Comparison of ENCODE assay signal across 2 cellular contexts in the genomic region with DNA sequence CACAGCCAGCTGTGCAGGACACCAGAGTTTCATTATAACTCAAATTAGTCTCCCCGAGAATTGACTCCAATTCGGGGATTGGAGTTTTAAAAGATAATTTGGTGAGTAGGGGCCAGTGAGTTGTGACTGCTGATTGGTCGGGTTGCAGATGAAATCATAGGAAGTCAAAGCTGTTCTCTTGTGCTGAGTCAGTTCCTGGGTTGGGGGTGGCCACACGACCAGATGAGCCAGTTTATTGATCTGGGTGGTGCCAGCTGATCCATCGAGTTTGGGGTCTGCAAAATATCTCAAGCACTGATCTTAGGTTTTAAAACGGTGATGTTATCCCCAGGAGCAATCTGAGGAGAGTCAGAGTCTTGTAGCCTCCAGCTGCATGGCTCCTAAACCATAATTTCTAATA.
A peak's percentile ranks its signal among the peaks of the same experiment; 100 is the strongest.
TF ChIP-seq lines count a peak whose summit lies in the region.

No MANE protein-coding gene starts in this region.

TF ChIP-seq in IMR-90, 13 proteins besides CTCF, POLR2A, EP300 and RAD21:
- TF ChIP-seq FOS (IDR thresholded peaks at IDR 0.05; ENCODE audit: low read depth, low read length) (no peak), NFE2L2 (IDR thresholded peaks at IDR 0.05; ENCODE audit: low read depth, low read length) (no peak), MXI1 (IDR thresholded peaks at IDR 0.05; ENCODE audit: borderline replicate concordance, low read depth, low read length) (no peak), MAFK (IDR thresholded peaks at IDR 0.05; ENCODE audit: low read depth, low read length) (no peak), CHD1 (IDR thresholded peaks at IDR 0.05; ENCODE audit: low read depth, low read length) (no peak), RCOR1 (IDR thresholded peaks at IDR 0.05; ENCODE audit: insufficient replicate concordance, low read length) (no peak), SMC3 (IDR thresholded peaks at IDR 0.05; ENCODE audit: low read depth, low read length) (no peak), CEBPB (IDR thresholded peaks at IDR 0.05; ENCODE audit: low read depth, low read length) (no peak), RFX5 (IDR thresholded peaks at IDR 0.05; ENCODE audit: low read depth, low read length) (no peak), USF2 (IDR thresholded peaks at IDR 0.05; ENCODE audit: low read depth, low read length) (no peak), BHLHE40 (IDR thresholded peaks at IDR 0.05; ENCODE audit: low read depth, low read length) (no peak), MAZ (IDR thresholded peaks at IDR 0.05; ENCODE audit: borderline replicate concordance, low read depth, low read length) (no peak)
- TF ChIP-seq, protein P1, sequence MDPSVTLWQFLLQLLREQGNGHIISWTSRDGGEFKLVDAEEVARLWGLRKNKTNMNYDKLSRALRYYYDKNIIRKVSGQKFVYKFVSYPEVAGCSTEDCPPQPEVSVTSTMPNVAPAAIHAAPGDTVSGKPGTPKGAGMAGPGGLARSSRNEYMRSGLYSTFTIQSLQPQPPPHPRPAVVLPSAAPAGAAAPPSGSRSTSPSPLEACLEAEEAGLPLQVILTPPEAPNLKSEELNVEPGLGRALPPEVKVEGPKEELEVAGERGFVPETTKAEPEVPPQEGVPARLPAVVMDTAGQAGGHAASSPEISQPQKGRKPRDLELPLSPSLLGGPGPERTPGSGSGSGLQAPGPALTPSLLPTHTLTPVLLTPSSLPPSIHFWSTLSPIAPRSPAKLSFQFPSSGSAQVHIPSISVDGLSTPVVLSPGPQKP (IDR thresholded peaks at IDR 0.05; ENCODE audit: borderline replicate concordance, low read depth, low read length) = no peak

TF ChIP-seq in K562, 482 proteins besides CTCF, POLR2A, EP300 and RAD21:
- TF ChIP-seq RFX1 (IDR thresholded peaks at IDR 0.05) = no peak
- no peak for TF ChIP-seq SMARCA5 (IDR thresholded peaks at IDR 0.05)
- TF ChIP-seq CBFA2T2 (conservative IDR thresholded peaks at IDR 0.05) = no peak
- TF ChIP-seq FOS (IDR thresholded peaks at IDR 0.05; ENCODE audit: extremely low read depth, insufficient read length) = no peak
- no peak for TF ChIP-seq ARHGAP35 (IDR thresholded peaks at IDR 0.05; ENCODE audit: partially characterized antibody)
- TF ChIP-seq C11orf30 (IDR thresholded peaks at IDR 0.05; ENCODE audit: low read depth) = peak; percentile 12; the same call in 1 of the 2 replicates
- TF ChIP-seq HMG20B (CRISPR knock-in tag; IDR thresholded peaks at IDR 0.05) = no peak
TF ChIP-seq in K562: peak in this region for 1.
